ENCODE assay signal across 13 cellular contexts in genomic region chr12:76073561-76073960, GRCh38. TPM values are rescaled to one million over a fixed set of nuclear protein-coding genes. Genes with fewer than 3 reads are reported as not detected.
DNase-seq lines count a peak whose midpoint lies in the region; ATAC-seq and TF ChIP-seq lines count a peak whose summit lies in the region.
"Had no signal": no experiment of that assay in that cellular context is flagged by ENCODE, and none has a peak within 500 bp of the region (broad histone marks: within the 10 kb centered on the region; RNA-seq: fewer than 3 reads in every experiment).

No MANE protein-coding gene starts in this region.

- peaks cover 82% of the 10 kb centered on the region for H4K20me1 ChIP-seq in PC-3 (ENCODE audit: low read length)

- H3K27me3 ChIP-seq in left ventricle myocardium inferior (ENCODE audit: low read depth) (no peaks in the 10 kb centered on the region), PC-3 (ENCODE audit: low read length) (no peaks in the 10 kb centered on the region)

- peaks cover 7% of the 10 kb centered on the region for H3K9me3 ChIP-seq in left ventricle myocardium inferior (replicated peaks)
- no peaks in the 10 kb centered on the region for H3K9me3 ChIP-seq in PC-3 (ENCODE audit: low read length)

- H3K79me2 ChIP-seq in PC-3 (ENCODE audit: low read length) = peaks cover 100% of the 10 kb centered on the region

- H3K4me3 ChIP-seq in left ventricle myocardium inferior (no peak overlapping the region), PC-3 (ENCODE audit: low read length) (no peak overlapping the region)
- H3K4me3 ChIP-seq: GM12878 had no signal

- TSS peak; percentile 4 for BruUV-seq in PC-3 (replicated peaks; lab: Mats Ljungman, UMichigan)

- H3K4me3 Mint-ChIP-seq in activated T-cell treated with anti-CD3 and anti-CD28 coated beads, Interleukin-2, amount 50 U/mL, for 72 hours = no peak overlapping the region
- H3K4me3 Mint-ChIP-seq: CD4-positive, alpha-beta T cell had no signal

- peaks cover 0 to under 1% of the 10 kb centered on the region in 2 donors for H3K9me3 Mint-ChIP-seq in activated T-cell treated with anti-CD3 and anti-CD28 coated beads, Interleukin-2, amount 50 U/mL, for 72 hours
- H3K9me3 Mint-ChIP-seq: CD4-positive, alpha-beta T cell had no signal

- POLR2A ChIA-PET in PC-3 (lab: Charles Lee; ENCODE audit: unreplicated experiment) = no interaction called here

- no peak for ATAC-seq in activated T-cell treated with anti-CD3 and anti-CD28 coated beads, Interleukin-2, amount 50 U/mL, for 72 hours (replicated peaks in 1 of 2)
- ATAC-seq in left cardiac atrium = no peak
- ATAC-seq in PC-3 = no peak
- no peak for ATAC-seq in HG02885 (IDR thresholded peaks at IDR 0.05; ENCODE audit: poor library complexity, unreplicated experiment)
- ATAC-seq: GM12878, HCT116 had no signal

- H3K4me1 ChIP-seq in left ventricle myocardium inferior (peaks cover 85% of the 10 kb centered on the region), PC-3 (ENCODE audit: insufficient read depth, low read length) (no peaks in the 10 kb centered on the region)

- no peaks in the 10 kb centered on the region for H3K27me3 Mint-ChIP-seq in activated T-cell treated with anti-CD3 and anti-CD28 coated beads, Interleukin-2, amount 50 U/mL, for 72 hours (ENCODE audit: low read depth)
- H3K27me3 Mint-ChIP-seq: CD4-positive, alpha-beta T cell had no signal

- peak overlapping the region; percentile 17 for H3K27ac ChIP-seq in left ventricle myocardium inferior (replicated peaks)
- no peak overlapping the region for H3K27ac ChIP-seq in PC-3 (ENCODE audit: low read length)

- no peak overlapping the region for H2AFZ ChIP-seq in PC-3 (ENCODE audit: low read length)

- peak overlapping the region; percentile 1 for H3K27ac Mint-ChIP-seq in activated T-cell treated with anti-CD3 and anti-CD28 coated beads, Interleukin-2, amount 50 U/mL, for 72 hours
- H3K27ac Mint-ChIP-seq: CD4-positive, alpha-beta T cell had no signal

- H3K36me3 ChIP-seq in left ventricle myocardium inferior (peaks cover 8% of the 10 kb centered on the region), PC-3 (ENCODE audit: low read depth, low read length) (peaks cover 66% of the 10 kb centered on the region)

- CTCF ChIA-PET in PC-3 (lab: Charles Lee) = no interaction called here

- no peaks in the 10 kb centered on the region for H3F3A ChIP-seq in PC-3 (ENCODE audit: low read length, unreplicated experiment)

- H3K9me2 ChIP-seq in PC-3 (replicated peaks; ENCODE audit: low read length) = no peaks in the 10 kb centered on the region

- no peak overlapping the region for H3K9ac ChIP-seq in PC-3 (ENCODE audit: low read length)

- H3K36me3 Mint-ChIP-seq in activated T-cell treated with anti-CD3 and anti-CD28 coated beads, Interleukin-2, amount 50 U/mL, for 72 hours (ENCODE audit: insufficient read depth in 2 of 2) = peaks cover 18 to 29% of the 10 kb centered on the region in 2 donors

- intact Hi-C loops in left ventricle myocardium inferior (cut with micrococcal nuclease) (no loop called here), left cardiac atrium (cut with DNase I) (no loop called here), PC-3 (cut with micrococcal nuclease) (no loop called here)

- TF ChIP-seq CTCF in left ventricle myocardium inferior (IDR thresholded peaks at IDR 0.05; ENCODE audit: borderline replicate concordance) (no peak), PC-3 (conservative IDR thresholded peaks at IDR 0.05; ENCODE audit: low read depth, low read length) (no peak)

- H3K4me1 Mint-ChIP-seq in activated T-cell treated with anti-CD3 and anti-CD28 coated beads, Interleukin-2, amount 50 U/mL, for 72 hours (ENCODE audit: low read depth) = peaks cover 72% of the 10 kb centered on the region

- DNase-seq in activated T-cell treated with anti-CD3 and anti-CD28 coated beads, Interleukin-2, amount 50 U/mL, for 72 hours = no peak
- no peak for DNase-seq in activated T-cell treated with anti-CD3 and anti-CD28 coated beads, Interleukin-2, amount 50 U/mL, for 48 hours
- DNase-seq in left ventricle myocardium inferior (no peak), left cardiac atrium (no peak), PC-3 (no peak)
- DNase-seq in NK-92 treated with Interleukin-12 subunit alpha and Interleukin-12 subunit beta, amount 100 ng/mL, for 24 hours (lab: John Stamatoyannopoulos, UW) = no peak
- DNase-seq: ACHN; C1 segment of cervical spinal cord; CD4-positive, alpha-beta T cell; DMS79 had no signal

- H3K4me2 ChIP-seq in PC-3 (ENCODE audit: low read length) = no peak overlapping the region

RNA-seq across cellular contexts. Expression of gene NAP1L1, which starts 10.9 kb away (rescaled TPM):
- total RNA-seq in activated T-cell treated with anti-CD3 and anti-CD28 coated beads, Interleukin-2, amount 50 U/mL, for 72 hours = 100 to 1,000 TPM; 849 to 969 TPM
- total RNA-seq in left ventricle myocardium inferior (256 TPM), left cardiac atrium (100 to 1,000 TPM; 299 to 358 TPM), PC-3 (2014; rRNA removed) (200 and 247 TPM in 2 replicates)

RNA-seq across cellular contexts. Expression of gene PHLDA1, which starts 42.0 kb away (rescaled TPM):
- total RNA-seq in activated T-cell treated with anti-CD3 and anti-CD28 coated beads, Interleukin-2, amount 50 U/mL, for 72 hours = 10 to 100 TPM; 19.9 to 33.6 TPM
- 22.8 TPM for total RNA-seq in left ventricle myocardium inferior
- 10 to 100 TPM in 1 of 2 donors, 1 to 10 TPM in 1; 9.4 to 15.5 TPM for total RNA-seq in left cardiac atrium
- 181 and 218 TPM in 2 replicates for total RNA-seq in PC-3 (2014; rRNA removed)
